Comparison of ENCODE assay signal across 9 cellular contexts in genomic region chr1:111747282-111747734, GRCh38. TPM values are rescaled to one million over a fixed set of nuclear protein-coding genes. Genes with fewer than 3 reads are reported as not detected.
A peak's percentile ranks its signal among the peaks of the same experiment; 100 is the strongest.
DNase-seq lines count a peak whose midpoint lies in the region; ATAC-seq and FAIRE-seq lines count a peak whose summit lies in the region.
"Had no signal": no experiment of that assay in that cellular context is flagged by ENCODE, and none has a peak within 500 bp of the region (broad histone marks: within the 10 kb centered on the region; RNA-seq: fewer than 3 reads in every experiment).

No MANE protein-coding gene starts in this region.

- H3K4me1 Mint-ChIP-seq in activated T-helper 1 cell treated with anti-CD3 and anti-CD28 coated beads, Interleukin-12 subunit alpha, Interleukin-12 subunit beta, Interleukin-2, Interleukin-4 antibody, amounts not matched to agents 30 ng/mL and 10 ng/mL and 1 ng/mL, durations not matched to agents 14 hours and 24 hours and 36 hours (ENCODE audit: low read depth) = peaks cover 14% of the 10 kb centered on the region
- H3K4me1 Mint-ChIP-seq: activated naive CD4-positive, alpha-beta T cell treated with anti-CD3 and anti-CD28 coated beads, Interleukin-2, amount 50 U/mL, for 24 hours had no signal

- DNase-seq in DMS53 treated with DMSO at 0.1 percent for 48 hours (lab: John Stamatoyannopoulos, UW; ENCODE audit: unreplicated experiment) = peak; percentile 52
- peak; percentile 58 for DNase-seq in HK-2 (ENCODE audit: unreplicated experiment)
- peak; percentile 63 for DNase-seq in RCC 7860 (ENCODE audit: low spot score)
- peak; percentile 70 for DNase-seq in activated T-helper 1 cell treated with anti-CD3 and anti-CD28 coated beads, Interleukin-12 subunit alpha, Interleukin-12 subunit beta, Interleukin-2, Interleukin-4 antibody, amounts not matched to agents 30 ng/mL and 10 ng/mL and 1 ng/mL, durations not matched to agents 14 hours and 24 hours and 36 hours (ENCODE audit: low spot score)
- no peak for DNase-seq in Right ventricle myocardium superior
- peak; percentile 25 to 71 for DNase-seq in stimulated activated CD4-positive, alpha-beta T cell treated with anti-CD3 and anti-CD28 coated beads, Interleukin-12 subunit alpha, Interleukin-12 subunit beta, amount 100 ng/mL, for 24 hours (ENCODE audit: low read depth in 2 of 2)

- no peak for FAIRE-seq in RCC 7860 (lab: Jason Lieb, UNC)

- no peak overlapping the region for H3K27ac Mint-ChIP-seq in activated T-helper 1 cell treated with anti-CD3 and anti-CD28 coated beads, Interleukin-12 subunit alpha, Interleukin-12 subunit beta, Interleukin-2, Interleukin-4 antibody, amounts not matched to agents 30 ng/mL and 10 ng/mL and 1 ng/mL, durations not matched to agents 14 hours and 24 hours and 36 hours
- H3K27ac Mint-ChIP-seq: activated naive CD4-positive, alpha-beta T cell treated with anti-CD3 and anti-CD28 coated beads, Interleukin-2, amount 50 U/mL, for 24 hours had no signal

- ATAC-seq in Right ventricle myocardium superior (ENCODE audit: poor library complexity) (peak; percentile 44), HG03159 (IDR thresholded peaks at IDR 0.05; ENCODE audit: unreplicated experiment) (no peak), HG03039 (IDR thresholded peaks at IDR 0.05; ENCODE audit: unreplicated experiment) (no peak)

- intact Hi-C loops in activated T-helper 1 cell treated with anti-CD3 and anti-CD28 coated beads, Interleukin-12 subunit alpha, Interleukin-12 subunit beta, Interleukin-2, Interleukin-4 antibody, amounts not matched to agents 30 ng/mL and 10 ng/mL and 1 ng/mL, durations not matched to agents 14 hours and 24 hours and 36 hours (cut with micrococcal nuclease) = loop anchor here (1.0 kb wide), 4 partner anchors 8 to 266 kb away; partner anchors contain the start of gene INKA2
- intact Hi-C loops in Right ventricle myocardium superior (cut with DNase I) = loop anchor here (2.0 kb wide), 1 partner anchor 31 kb away; no protein-coding TSS in a partner anchor

- no peak overlapping the region for H3K4me3 Mint-ChIP-seq in activated T-helper 1 cell treated with anti-CD3 and anti-CD28 coated beads, Interleukin-12 subunit alpha, Interleukin-12 subunit beta, Interleukin-2, Interleukin-4 antibody, amounts not matched to agents 30 ng/mL and 10 ng/mL and 1 ng/mL, durations not matched to agents 14 hours and 24 hours and 36 hours
- H3K4me3 Mint-ChIP-seq: activated naive CD4-positive, alpha-beta T cell treated with anti-CD3 and anti-CD28 coated beads, Interleukin-2, amount 50 U/mL, for 24 hours had no signal

- no peaks in the 10 kb centered on the region for H3K36me3 Mint-ChIP-seq in activated T-helper 1 cell treated with anti-CD3 and anti-CD28 coated beads, Interleukin-12 subunit alpha, Interleukin-12 subunit beta, Interleukin-2, Interleukin-4 antibody, amounts not matched to agents 30 ng/mL and 10 ng/mL and 1 ng/mL, durations not matched to agents 14 hours and 24 hours and 36 hours (ENCODE audit: low read depth)
- H3K36me3 Mint-ChIP-seq: activated naive CD4-positive, alpha-beta T cell treated with anti-CD3 and anti-CD28 coated beads, Interleukin-2, amount 50 U/mL, for 24 hours had no signal

- H3K27me3 Mint-ChIP-seq in activated T-helper 1 cell treated with anti-CD3 and anti-CD28 coated beads, Interleukin-12 subunit alpha, Interleukin-12 subunit beta, Interleukin-2, Interleukin-4 antibody, amounts not matched to agents 30 ng/mL and 10 ng/mL and 1 ng/mL, durations not matched to agents 14 hours and 24 hours and 36 hours (ENCODE audit: insufficient read depth) = peaks cover 28% of the 10 kb centered on the region
- H3K27me3 Mint-ChIP-seq: activated naive CD4-positive, alpha-beta T cell treated with anti-CD3 and anti-CD28 coated beads, Interleukin-2, amount 50 U/mL, for 24 hours had no signal

- no peaks in the 10 kb centered on the region for H3K9me3 Mint-ChIP-seq in activated T-helper 1 cell treated with anti-CD3 and anti-CD28 coated beads, Interleukin-12 subunit alpha, Interleukin-12 subunit beta, Interleukin-2, Interleukin-4 antibody, amounts not matched to agents 30 ng/mL and 10 ng/mL and 1 ng/mL, durations not matched to agents 14 hours and 24 hours and 36 hours
- H3K9me3 Mint-ChIP-seq: activated naive CD4-positive, alpha-beta T cell treated with anti-CD3 and anti-CD28 coated beads, Interleukin-2, amount 50 U/mL, for 24 hours had no signal

RNA-seq across cellular contexts. Expression of gene INKA2, which starts 8.1 kb away (rescaled TPM):
- 1.3 and 1.7 TPM in 2 replicates for total RNA-seq in activated T-helper 1 cell treated with anti-CD3 and anti-CD28 coated beads, Interleukin-12 subunit alpha, Interleukin-12 subunit beta, Interleukin-2, Interleukin-4 antibody, amounts not matched to agents 30 ng/mL and 10 ng/mL and 1 ng/mL, durations not matched to agents 14 hours and 24 hours and 36 hours
- 28.4 TPM for total RNA-seq in Right ventricle myocardium superior

RNA-seq across cellular contexts. Expression of gene DDX20, which starts 8.4 kb away (rescaled TPM):
- total RNA-seq in activated T-helper 1 cell treated with anti-CD3 and anti-CD28 coated beads, Interleukin-12 subunit alpha, Interleukin-12 subunit beta, Interleukin-2, Interleukin-4 antibody, amounts not matched to agents 30 ng/mL and 10 ng/mL and 1 ng/mL, durations not matched to agents 14 hours and 24 hours and 36 hours = 21.5 and 25.2 TPM in 2 replicates
- 5.8 TPM for total RNA-seq in Right ventricle myocardium superior

Comparison
In these comparisons a context has a peak if more than half of its experiments do, and no peak if none do; other contexts are left out.
1. RNA of gene INKA2, which starts 8.1 kb away (total RNA-seq): 28.4 TPM in Right ventricle myocardium superior (single experiment); 1.3 to 1.7 TPM in activated T-helper 1 cell treated with anti-CD3 and anti-CD28 coated beads, Interleukin-12 subunit alpha, Interleukin-12 subunit beta, Interleukin-2, Interleukin-4 antibody, amounts not matched to agents 30 ng/mL and 10 ng/mL and 1 ng/mL, durations not matched to agents 14 hours and 24 hours and 36 hours; every median in the first group is over 10 times any median in the second.